In the genomic region with DNA sequence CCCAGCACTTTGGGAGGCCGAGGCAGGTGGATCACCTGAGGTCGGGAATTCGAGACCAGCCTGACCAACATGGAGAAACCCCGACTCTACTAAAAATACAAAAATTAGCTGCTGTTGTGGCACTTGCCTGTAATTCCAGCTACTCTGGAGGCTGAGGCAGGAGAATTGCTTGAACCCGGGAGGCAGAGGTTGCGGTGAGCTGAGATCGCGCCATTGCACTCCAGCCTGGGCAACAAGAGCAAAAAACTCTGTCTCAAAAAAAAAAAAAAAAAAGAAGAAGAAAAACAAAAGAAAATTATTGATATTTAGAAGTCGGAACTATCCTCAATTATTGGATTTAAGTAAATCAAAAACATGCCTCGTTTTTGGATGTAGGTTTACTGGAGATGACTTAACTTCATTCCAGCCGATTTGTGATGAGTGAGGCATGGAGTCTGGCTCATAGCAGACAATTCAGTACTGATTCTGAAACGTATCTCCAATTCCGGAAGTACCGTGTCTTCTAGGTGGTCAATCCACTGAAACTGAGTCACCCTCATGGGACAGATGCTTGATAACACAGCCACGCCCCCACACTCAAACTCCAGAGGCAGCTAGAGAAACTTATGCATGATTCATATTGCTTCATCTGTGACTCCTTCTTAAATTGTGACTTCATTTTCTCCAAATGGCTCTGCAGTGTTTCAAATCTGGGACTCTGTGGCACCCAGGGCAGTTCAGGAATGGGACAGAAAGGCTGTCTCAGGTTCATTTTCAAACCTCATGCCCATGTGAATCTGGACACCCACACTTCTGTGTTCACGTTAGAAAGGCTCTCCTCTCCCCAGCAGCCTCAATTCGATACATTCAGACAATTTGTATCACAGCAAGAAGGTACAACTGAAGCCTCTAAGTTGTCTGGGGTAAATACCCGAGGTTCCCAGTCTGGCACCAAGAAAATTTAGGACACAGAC, we compare ENCODE assay signal across 1 cellular context.
TF ChIP-seq lines count a peak whose summit lies in the region.

No MANE protein-coding gene starts in this region.

TF ChIP-seq in GM23338, 12 proteins besides CTCF, POLR2A, EP300 and RAD21 (continued from another document):
- TF ChIP-seq, protein P1, sequence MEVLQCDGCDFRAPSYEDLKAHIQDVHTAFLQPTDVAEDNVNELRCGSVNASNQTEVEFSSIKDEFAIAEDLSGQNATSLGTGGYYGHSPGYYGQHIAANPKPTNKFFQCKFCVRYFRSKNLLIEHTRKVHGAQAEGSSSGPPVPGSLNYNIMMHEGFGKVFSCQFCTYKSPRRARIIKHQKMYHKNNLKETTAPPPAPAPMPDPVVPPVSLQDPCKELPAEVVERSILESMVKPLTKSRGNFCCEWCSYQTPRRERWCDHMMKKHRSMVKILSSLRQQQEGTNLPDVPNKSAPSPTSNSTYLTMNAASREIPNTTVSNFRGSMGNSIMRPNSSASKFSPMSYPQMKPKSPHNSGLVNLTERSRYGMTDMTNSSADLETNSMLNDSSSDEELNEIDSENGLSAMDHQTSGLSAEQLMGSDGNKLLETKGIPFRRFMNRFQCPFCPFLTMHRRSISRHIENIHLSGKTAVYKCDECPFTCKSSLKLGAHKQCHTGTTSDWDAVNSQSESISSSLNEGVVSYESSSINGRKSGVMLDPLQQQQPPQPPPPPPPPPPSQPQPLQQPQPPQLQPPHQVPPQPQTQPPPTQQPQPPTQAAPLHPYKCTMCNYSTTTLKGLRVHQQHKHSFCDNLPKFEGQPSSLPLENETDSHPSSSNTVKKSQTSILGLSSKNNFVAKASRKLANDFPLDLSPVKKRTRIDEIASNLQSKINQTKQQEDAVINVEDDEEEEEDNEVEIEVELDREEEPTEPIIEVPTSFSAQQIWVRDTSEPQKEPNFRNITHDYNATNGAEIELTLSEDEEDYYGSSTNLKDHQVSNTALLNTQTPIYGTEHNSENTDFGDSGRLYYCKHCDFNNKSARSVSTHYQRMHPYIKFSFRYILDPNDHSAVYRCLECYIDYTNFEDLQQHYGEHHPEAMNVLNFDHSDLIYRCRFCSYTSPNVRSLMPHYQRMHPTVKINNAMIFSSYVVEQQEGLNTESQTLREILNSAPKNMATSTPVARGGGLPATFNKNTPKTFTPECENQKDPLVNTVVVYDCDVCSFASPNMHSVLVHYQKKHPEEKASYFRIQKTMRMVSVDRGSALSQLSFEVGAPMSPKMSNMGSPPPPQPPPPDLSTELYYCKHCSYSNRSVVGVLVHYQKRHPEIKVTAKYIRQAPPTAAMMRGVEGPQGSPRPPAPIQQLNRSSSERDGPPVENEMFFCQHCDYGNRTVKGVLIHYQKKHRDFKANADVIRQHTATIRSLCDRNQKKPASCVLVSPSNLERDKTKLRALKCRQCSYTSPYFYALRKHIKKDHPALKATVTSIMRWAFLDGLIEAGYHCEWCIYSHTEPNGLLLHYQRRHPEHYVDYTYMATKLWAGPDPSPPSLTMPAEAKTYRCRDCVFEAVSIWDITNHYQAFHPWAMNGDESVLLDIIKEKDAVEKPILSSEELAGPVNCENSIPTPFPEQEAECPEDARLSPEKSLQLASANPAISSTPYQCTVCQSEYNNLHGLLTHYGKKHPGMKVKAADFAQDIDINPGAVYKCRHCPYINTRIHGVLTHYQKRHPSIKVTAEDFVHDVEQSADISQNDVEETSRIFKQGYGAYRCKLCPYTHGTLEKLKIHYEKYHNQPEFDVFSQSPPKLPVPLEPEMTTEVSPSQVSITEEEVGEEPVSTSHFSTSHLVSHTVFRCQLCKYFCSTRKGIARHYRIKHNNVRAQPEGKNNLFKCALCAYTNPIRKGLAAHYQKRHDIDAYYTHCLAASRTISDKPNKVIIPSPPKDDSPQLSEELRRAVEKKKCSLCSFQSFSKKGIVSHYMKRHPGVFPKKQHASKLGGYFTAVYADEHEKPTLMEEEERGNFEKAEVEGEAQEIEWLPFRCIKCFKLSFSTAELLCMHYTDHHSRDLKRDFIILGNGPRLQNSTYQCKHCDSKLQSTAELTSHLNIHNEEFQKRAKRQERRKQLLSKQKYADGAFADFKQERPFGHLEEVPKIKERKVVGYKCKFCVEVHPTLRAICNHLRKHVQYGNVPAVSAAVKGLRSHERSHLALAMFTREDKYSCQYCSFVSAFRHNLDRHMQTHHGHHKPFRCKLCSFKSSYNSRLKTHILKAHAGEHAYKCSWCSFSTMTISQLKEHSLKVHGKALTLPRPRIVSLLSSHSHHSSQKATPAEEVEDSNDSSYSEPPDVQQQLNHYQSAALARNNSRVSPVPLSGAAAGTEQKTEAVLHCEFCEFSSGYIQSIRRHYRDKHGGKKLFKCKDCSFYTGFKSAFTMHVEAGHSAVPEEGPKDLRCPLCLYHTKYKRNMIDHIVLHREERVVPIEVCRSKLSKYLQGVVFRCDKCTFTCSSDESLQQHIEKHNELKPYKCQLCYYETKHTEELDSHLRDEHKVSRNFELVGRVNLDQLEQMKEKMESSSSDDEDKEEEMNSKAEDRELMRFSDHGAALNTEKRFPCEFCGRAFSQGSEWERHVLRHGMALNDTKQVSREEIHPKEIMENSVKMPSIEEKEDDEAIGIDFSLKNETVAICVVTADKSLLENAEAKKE (CRISPR knock-in tag; IDR thresholded peaks at IDR 0.05): no peak
- TF ChIP-seq EZH2 (IDR thresholded peaks at IDR 0.05; ENCODE audit: low read depth, unreplicated experiment) (no peak), ZNF331 (CRISPR knock-in tag; IDR thresholded peaks at IDR 0.05; ENCODE audit: low read depth) (no peak), ZNF114 (CRISPR knock-in tag; IDR thresholded peaks at IDR 0.05) (no peak), POLR2AphosphoS5 (IDR thresholded peaks at IDR 0.05; ENCODE audit: low read depth) (no peak), JUNB (IDR thresholded peaks at IDR 0.05; ENCODE audit: unreplicated experiment) (no peak), NANOG (IDR thresholded peaks at IDR 0.05; ENCODE audit: borderline replicate concordance) (no peak)
- TF ChIP-seq, protein P2, sequence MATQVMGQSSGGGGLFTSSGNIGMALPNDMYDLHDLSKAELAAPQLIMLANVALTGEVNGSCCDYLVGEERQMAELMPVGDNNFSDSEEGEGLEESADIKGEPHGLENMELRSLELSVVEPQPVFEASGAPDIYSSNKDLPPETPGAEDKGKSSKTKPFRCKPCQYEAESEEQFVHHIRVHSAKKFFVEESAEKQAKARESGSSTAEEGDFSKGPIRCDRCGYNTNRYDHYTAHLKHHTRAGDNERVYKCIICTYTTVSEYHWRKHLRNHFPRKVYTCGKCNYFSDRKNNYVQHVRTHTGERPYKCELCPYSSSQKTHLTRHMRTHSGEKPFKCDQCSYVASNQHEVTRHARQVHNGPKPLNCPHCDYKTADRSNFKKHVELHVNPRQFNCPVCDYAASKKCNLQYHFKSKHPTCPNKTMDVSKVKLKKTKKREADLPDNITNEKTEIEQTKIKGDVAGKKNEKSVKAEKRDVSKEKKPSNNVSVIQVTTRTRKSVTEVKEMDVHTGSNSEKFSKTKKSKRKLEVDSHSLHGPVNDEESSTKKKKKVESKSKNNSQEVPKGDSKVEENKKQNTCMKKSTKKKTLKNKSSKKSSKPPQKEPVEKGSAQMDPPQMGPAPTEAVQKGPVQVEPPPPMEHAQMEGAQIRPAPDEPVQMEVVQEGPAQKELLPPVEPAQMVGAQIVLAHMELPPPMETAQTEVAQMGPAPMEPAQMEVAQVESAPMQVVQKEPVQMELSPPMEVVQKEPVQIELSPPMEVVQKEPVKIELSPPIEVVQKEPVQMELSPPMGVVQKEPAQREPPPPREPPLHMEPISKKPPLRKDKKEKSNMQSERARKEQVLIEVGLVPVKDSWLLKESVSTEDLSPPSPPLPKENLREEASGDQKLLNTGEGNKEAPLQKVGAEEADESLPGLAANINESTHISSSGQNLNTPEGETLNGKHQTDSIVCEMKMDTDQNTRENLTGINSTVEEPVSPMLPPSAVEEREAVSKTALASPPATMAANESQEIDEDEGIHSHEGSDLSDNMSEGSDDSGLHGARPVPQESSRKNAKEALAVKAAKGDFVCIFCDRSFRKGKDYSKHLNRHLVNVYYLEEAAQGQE (IDR thresholded peaks at IDR 0.05; ENCODE audit: unreplicated experiment): no peak
- TF ChIP-seq, protein P3, sequence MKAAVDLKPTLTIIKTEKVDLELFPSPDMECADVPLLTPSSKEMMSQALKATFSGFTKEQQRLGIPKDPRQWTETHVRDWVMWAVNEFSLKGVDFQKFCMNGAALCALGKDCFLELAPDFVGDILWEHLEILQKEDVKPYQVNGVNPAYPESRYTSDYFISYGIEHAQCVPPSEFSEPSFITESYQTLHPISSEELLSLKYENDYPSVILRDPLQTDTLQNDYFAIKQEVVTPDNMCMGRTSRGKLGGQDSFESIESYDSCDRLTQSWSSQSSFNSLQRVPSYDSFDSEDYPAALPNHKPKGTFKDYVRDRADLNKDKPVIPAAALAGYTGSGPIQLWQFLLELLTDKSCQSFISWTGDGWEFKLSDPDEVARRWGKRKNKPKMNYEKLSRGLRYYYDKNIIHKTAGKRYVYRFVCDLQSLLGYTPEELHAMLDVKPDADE (IDR thresholded peaks at IDR 0.05): no peak
